ENCODE assay signal across 26 cellular contexts in the genomic region with DNA sequence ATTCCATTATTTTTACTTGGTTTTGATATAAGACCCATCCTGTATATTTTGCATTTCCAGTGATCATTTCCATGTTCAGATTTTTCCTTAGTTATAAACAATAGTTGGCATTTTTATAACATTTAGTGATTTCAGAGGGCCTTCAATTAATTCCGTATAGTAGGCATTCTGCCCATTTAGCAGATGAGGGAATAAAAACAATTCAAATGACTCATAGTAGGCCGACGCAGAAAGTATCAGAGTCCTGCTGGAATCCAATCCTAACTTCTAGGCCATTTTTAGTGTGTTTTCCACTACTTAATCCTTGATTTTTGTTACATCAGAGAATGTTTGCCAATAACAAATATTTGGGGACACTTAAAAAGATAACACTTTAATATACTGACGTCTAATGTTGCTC. TPM values are rescaled to one million over a fixed set of nuclear protein-coding genes. Genes with fewer than 3 reads are reported as not detected.
"Had no signal": no experiment of that assay in that cellular context is flagged by ENCODE, and none has a peak within 500 bp of the region (broad histone marks: within the 10 kb centered on the region; RNA-seq: fewer than 3 reads in every experiment).

No MANE protein-coding gene starts in this region.

- H3K4me1 ChIP-seq: gastrocnemius medialis, heart right ventricle, left lung, lower lobe of right lung had no signal

- H3K27ac ChIP-seq: coronary artery, dorsolateral prefrontal cortex, epithelial cell of prostate, esophagus squamous epithelium, gastrocnemius medialis, heart right ventricle, left lung, lower lobe of right lung had no signal

- H3K36me3 ChIP-seq: esophagus squamous epithelium, gastrocnemius medialis, heart right ventricle, left lung, lower lobe of right lung had no signal

- ATAC-seq: effector memory CD8-positive, alpha-beta T cell; esophagus mucosa; gastrocnemius medialis; heart right ventricle; left cardiac atrium; left lung; left ventricle myocardium superior; lower lobe of right lung; mucosa of descending colon had no signal

- DNase-seq: dermis blood vessel endothelial cell; dorsolateral prefrontal cortex; effector CD4-positive, alpha-beta T cell; effector memory CD8-positive, alpha-beta T cell; erythroblast; esophagus squamous epithelium; foreskin fibroblast; foreskin melanocyte; gastrocnemius medialis; glutamatergic neuron; head of caudate nucleus; heart right ventricle; hippocampal formation; left cardiac atrium; left lung; left ventricle myocardium superior; lower lobe of right lung; mesenchymal stem cell; mucosa of descending colon had no signal

- FAIRE-seq: colon, endometrium, keratinocyte had no signal

- H3K4me3 ChIP-seq: coronary artery, dorsolateral prefrontal cortex, esophagus squamous epithelium, gastrocnemius medialis, heart right ventricle, left lung, lower lobe of right lung, mucosa of descending colon had no signal

- H3K9me3 ChIP-seq: esophagus squamous epithelium, gastrocnemius medialis, heart right ventricle, left lung, lower lobe of right lung, mucosa of descending colon had no signal

RNA-seq across cellular contexts. Expression of a gene that starts 15.4 kb away (rescaled TPM):
- total RNA-seq: left ventricle myocardium superior, mesenteric fat pad had no signal
